Comparison of ENCODE assay signal across 18 cellular contexts in the genomic region with DNA sequence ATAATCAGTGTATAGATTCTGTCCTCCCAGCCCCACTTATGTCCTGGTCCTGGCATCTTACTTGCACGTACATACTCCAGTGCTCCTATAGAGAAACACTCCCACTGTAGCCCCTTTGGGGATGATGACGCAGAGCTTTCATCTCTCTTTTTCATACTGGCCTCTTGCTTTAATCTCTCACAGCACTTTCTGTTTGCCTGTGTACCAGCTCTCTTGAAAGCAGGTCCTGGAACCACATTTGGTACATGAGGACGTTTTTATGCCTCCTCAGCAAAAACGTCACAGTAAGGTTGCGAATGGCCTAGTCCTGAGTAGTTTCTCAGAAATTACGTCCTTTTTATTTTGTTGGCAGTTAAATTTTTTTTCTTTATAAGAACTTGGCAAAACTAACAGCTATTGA. TPM values are rescaled to one million over a fixed set of nuclear protein-coding genes. Genes with fewer than 3 reads are reported as not detected.
DNase-seq lines count a peak whose midpoint lies in the region; ATAC-seq and TF ChIP-seq lines count a peak whose summit lies in the region.
"Had no signal": no experiment of that assay in that cellular context is flagged by ENCODE, and none has a peak within 500 bp of the region (broad histone marks: within the 10 kb centered on the region; RNA-seq: fewer than 3 reads in every experiment).

No MANE protein-coding gene starts in this region.

- TF ChIP-seq POLR2A in adrenal gland (IDR thresholded peaks at IDR 0.05), result no peak

- peaks cover 16 to 49% of the 10 kb centered on the region in 2 donors for H3K4me1 ChIP-seq in adrenal gland (replicated peaks in 1 of 2)
- H3K4me1 ChIP-seq: colonic mucosa, left lung, parathyroid adenoma, Peyer's patch had no signal

- H3K9me3 Mint-ChIP-seq in activated naive CD4-positive, alpha-beta T cell treated with anti-CD3 and anti-CD28 coated beads for 36 hours, result no peaks in the 10 kb centered on the region
- H3K9me3 Mint-ChIP-seq in activated CD4-positive, alpha-beta T cell treated with anti-CD3 and anti-CD28 coated beads, Interleukin-2, amount 10 ng/mL, durations not matched to agents 24 days and 14 days, result peaks cover 5% of the 10 kb centered on the region

- peak overlapping the region; percentile 25 for H3K27ac Mint-ChIP-seq in activated naive CD4-positive, alpha-beta T cell treated with anti-CD3 and anti-CD28 coated beads for 36 hours
- peak overlapping the region; percentile 72 for H3K27ac Mint-ChIP-seq in activated CD4-positive, alpha-beta T cell treated with anti-CD3 and anti-CD28 coated beads, Interleukin-2, amount 10 ng/mL, durations not matched to agents 24 days and 14 days

- no peaks in the 10 kb centered on the region for H3K36me3 ChIP-seq in adrenal gland (replicated peaks in 1 of 2)
- H3K36me3 ChIP-seq: colonic mucosa, left lung, Peyer's patch had no signal

- ATAC-seq in GM21447 (IDR thresholded peaks at IDR 0.05; ENCODE audit: unreplicated experiment), result no peak
- ATAC-seq: left lung had no signal

- 58 to 61% (median 60%) methylated on average over 6 of the region's 6 CpGs for WGBS in adrenal gland, 4 donors

- TF ChIP-seq CTCF in adrenal gland (IDR thresholded peaks at IDR 0.05), result no peak

- no peak overlapping the region for H3K4me3 ChIP-seq in adrenal gland
- H3K4me3 ChIP-seq: colonic mucosa, left lung, Peyer's patch had no signal

- CTCF ChIA-PET in activated naive CD4-positive, alpha-beta T cell treated with anti-CD3 and anti-CD28 coated beads for 36 hours (lab: Charles Lee), result no interaction called here

- peaks cover 15% of the 10 kb centered on the region for H3K36me3 Mint-ChIP-seq in activated naive CD4-positive, alpha-beta T cell treated with anti-CD3 and anti-CD28 coated beads for 36 hours (ENCODE audit: low read depth)
- H3K36me3 Mint-ChIP-seq in activated CD4-positive, alpha-beta T cell treated with anti-CD3 and anti-CD28 coated beads, Interleukin-2, amount 10 ng/mL, durations not matched to agents 24 days and 14 days (ENCODE audit: low read depth), result peaks cover 29% of the 10 kb centered on the region

- intact Hi-C loops in activated naive CD4-positive, alpha-beta T cell treated with anti-CD3 and anti-CD28 coated beads for 36 hours (cut with micrococcal nuclease), result loop anchor here (2.0 to 10.0 kb wide), 7 partner anchors 104 to 1416 kb away; a partner anchor contains a TSS
- intact Hi-C loops in activated CD4-positive, alpha-beta T cell treated with anti-CD3 and anti-CD28 coated beads, Interleukin-2, amount 10 ng/mL, durations not matched to agents 24 days and 14 days (cut with micrococcal nuclease), result loop anchor here (5.0 to 10.0 kb wide), 4 partner anchors 103 to 582 kb away; no protein-coding TSS in a partner anchor
- intact Hi-C loops in adrenal gland (cut with DNase I), result loop anchor here in 1 of 2 donors (10.0 kb wide), 1 partner anchor 434 kb away; no protein-coding TSS in a partner anchor

- H3K27me3 Mint-ChIP-seq in activated naive CD4-positive, alpha-beta T cell treated with anti-CD3 and anti-CD28 coated beads for 36 hours (ENCODE audit: low read depth), result no peaks in the 10 kb centered on the region
- peaks cover 2% of the 10 kb centered on the region for H3K27me3 Mint-ChIP-seq in activated CD4-positive, alpha-beta T cell treated with anti-CD3 and anti-CD28 coated beads, Interleukin-2, amount 10 ng/mL, durations not matched to agents 24 days and 14 days

- H3K9me3 ChIP-seq in adrenal gland (replicated peaks in 1 of 3), result no peaks in the 10 kb centered on the region
- H3K9me3 ChIP-seq: colonic mucosa, left lung, Peyer's patch, SK-N-SH had no signal

- no peak overlapping the region for H3K4me3 Mint-ChIP-seq in activated naive CD4-positive, alpha-beta T cell treated with anti-CD3 and anti-CD28 coated beads for 36 hours
- peak overlapping the region; percentile 15 for H3K4me3 Mint-ChIP-seq in activated CD4-positive, alpha-beta T cell treated with anti-CD3 and anti-CD28 coated beads, Interleukin-2, amount 10 ng/mL, durations not matched to agents 24 days and 14 days

- H3K27me3 ChIP-seq in adrenal gland, result no peaks in the 10 kb centered on the region
- H3K27me3 ChIP-seq: colonic mucosa, left lung, Peyer's patch had no signal

- peaks cover 55% of the 10 kb centered on the region for H3K4me1 Mint-ChIP-seq in activated naive CD4-positive, alpha-beta T cell treated with anti-CD3 and anti-CD28 coated beads for 36 hours (ENCODE audit: low read depth)
- H3K4me1 Mint-ChIP-seq in activated CD4-positive, alpha-beta T cell treated with anti-CD3 and anti-CD28 coated beads, Interleukin-2, amount 10 ng/mL, durations not matched to agents 24 days and 14 days, result peaks cover 43% of the 10 kb centered on the region

- peak; percentile 24 for DNase-seq in activated naive CD4-positive, alpha-beta T cell treated with anti-CD3 and anti-CD28 coated beads for 36 hours
- DNase-seq in activated naive CD4-positive, alpha-beta T cell treated with anti-CD3 and anti-CD28 coated beads, Interleukin-2, amount 50 U/mL, for 16 hours, result no peak
- peak; percentile 69 for DNase-seq in activated CD4-positive, alpha-beta T cell treated with anti-CD3 and anti-CD28 coated beads, Interleukin-2, amount 10 ng/mL, durations not matched to agents 24 days and 14 days
- DNase-seq in adrenal gland, result peak in 6 of 7 donors; percentile 25 to 69 (median 40)
- peak; percentile 5 for DNase-seq in stimulated activated naive CD4-positive, alpha-beta T cell treated with Interleukin-2 at 50 U/mL for 16 hours (lab: John Stamatoyannopoulos, UW)
- DNase-seq in NCI-H2227 (lab: John Stamatoyannopoulos, UW; ENCODE audit: unreplicated experiment), result no peak
- no peak for DNase-seq in NCI-H1092 treated with DMSO at 0.1 percent for 48 hours (lab: John Stamatoyannopoulos, UW)
- DNase-seq: ACHN; activated CD8-positive, alpha-beta memory T cell treated with anti-CD3 and anti-CD28 coated beads, Interleukin-2, amount 50 U/mL, for 4 hours; colonic mucosa; left lung; NCI-H1048; NCI-H774; Peyer's patch; SK-N-SH had no signal

- H3K27ac ChIP-seq in adrenal gland, result peak overlapping the region; percentile 37 to 72 (median 44)
- H3K27ac ChIP-seq: colonic mucosa, left lung, parathyroid adenoma had no signal

RNA-seq across cellular contexts. Expression of a gene that starts 10.8 kb away (rescaled TPM):
- 1 to 10 TPM; 3.1 to 5.0 TPM for total RNA-seq in activated naive CD4-positive, alpha-beta T cell treated with anti-CD3 and anti-CD28 coated beads for 36 hours
- 5.4 and 8.1 TPM in 2 replicates for total RNA-seq in activated CD4-positive, alpha-beta T cell treated with anti-CD3 and anti-CD28 coated beads, Interleukin-2, amount 10 ng/mL, durations not matched to agents 24 days and 14 days
- total RNA-seq in adrenal gland, result 10 to 100 TPM; 13.8 to 32.5 (median 21.5) TPM
- polyA plus RNA-seq in adrenal gland, result 10 to 100 TPM in 2 of 3 donors, 1 to 10 TPM in 1; 7.2 to 15.7 (median 13.9) TPM
- total RNA-seq: Daoy had no signal

Comparison
In these comparisons a context has a peak if more than half of its experiments do, and no peak if none do; other contexts are left out.
1. DNase-seq: peak in activated naive CD4-positive, alpha-beta T cell treated with anti-CD3 and anti-CD28 coated beads for 36 hours (single experiment), activated CD4-positive, alpha-beta T cell treated with anti-CD3 and anti-CD28 coated beads, Interleukin-2, amount 10 ng/mL, durations not matched to agents 24 days and 14 days (single experiment), adrenal gland (6 of 7) and stimulated activated naive CD4-positive, alpha-beta T cell treated with Interleukin-2 at 50 U/mL for 16 hours (single experiment); none in activated naive CD4-positive, alpha-beta T cell treated with anti-CD3 and anti-CD28 coated beads, Interleukin-2, amount 50 U/mL, for 16 hours (single experiment), NCI-H2227 (single experiment) and NCI-H1092 treated with DMSO at 0.1 percent for 48 hours (single experiment).